In genomic region chr6:152267967-152268845, GRCh38 we compare ENCODE assay signal across 8 cellular contexts.
A peak's percentile ranks its signal among the peaks of the same experiment; 100 is the strongest.
DNase-seq lines count a peak whose midpoint lies in the region; ATAC-seq and TF ChIP-seq lines count a peak whose summit lies in the region.

No MANE protein-coding gene starts in this region.

- H3K4me3 ChIP-seq in AG09309 (ENCODE audit: control insufficient read depth, low read depth, low read length) (no peak overlapping the region), GM06990 (replicated peaks; ENCODE audit: low read depth, low read length) (no peak overlapping the region), neural progenitor cell (peak overlapping the region; percentile 11)

- H3K27ac Mint-ChIP-seq in neural progenitor cell, result no peak overlapping the region

- TF ChIP-seq CTCF in AG09309 (IDR thresholded peaks at IDR 0.05; ENCODE audit: control insufficient read depth, insufficient read depth, low read depth, low read length, missing control alignments), result peak; percentile 43
- peak; percentile 47 for TF ChIP-seq CTCF in GM06990 (IDR thresholded peaks at IDR 0.05; ENCODE audit: insufficient read depth, low read length, poor library complexity, severe bottlenecking)
- peak; percentile 79 for TF ChIP-seq CTCF in neural progenitor cell (IDR thresholded peaks at IDR 0.05)

- H3K4me2 ChIP-seq in neural progenitor cell, result peak overlapping the region; percentile 53

- H3K36me3 ChIP-seq in GM06990 (ENCODE audit: control insufficient read depth, insufficient read depth, low read length), result no peaks in the 10 kb centered on the region; the same call in 1 of the 2 replicates
- no peaks in the 10 kb centered on the region for H3K36me3 ChIP-seq in neural progenitor cell

- no peak for ATAC-seq in HG03354 (IDR thresholded peaks at IDR 0.05; ENCODE audit: poor library complexity, severe bottlenecking, unreplicated experiment)

- no peaks in the 10 kb centered on the region for H3K9me3 ChIP-seq in neural progenitor cell (ENCODE audit: low read depth)

- peaks cover 14% of the 10 kb centered on the region for H3K4me1 Mint-ChIP-seq in neural progenitor cell

- no peak for DNase-seq in AG09309 (ENCODE audit: low read depth)
- no peak for DNase-seq in GM06990 (ENCODE audit: extremely low read depth, insufficient read length)
- DNase-seq in NCI-H69 (lab: John Stamatoyannopoulos, UW), result peak; percentile 34
- peak; percentile 9 to 21 for DNase-seq in dermis microvascular lymphatic vessel endothelial cell (ENCODE audit: low read depth in 2 of 2)
- peak; percentile 59 for DNase-seq in neural progenitor cell (ENCODE audit: low spot score)
- DNase-seq in mucosa of gallbladder (ENCODE audit: low spot score), result no peak
- no peak for DNase-seq in NCI-H2107 treated with DMSO at 0.1 percent for 48 hours (lab: John Stamatoyannopoulos, UW; ENCODE audit: unreplicated experiment)

- H3K27ac ChIP-seq in neural progenitor cell, result no peak overlapping the region

- no peaks in the 10 kb centered on the region for H3K9me3 Mint-ChIP-seq in neural progenitor cell

- no peaks in the 10 kb centered on the region for H3K27me3 Mint-ChIP-seq in neural progenitor cell (ENCODE audit: insufficient read depth, low read depth)

- H3K4me3 Mint-ChIP-seq in neural progenitor cell, result no peak overlapping the region

- peak overlapping the region; percentile 68 for H2AFZ ChIP-seq in neural progenitor cell (replicated peaks)

- no peaks in the 10 kb centered on the region for H3K79me2 ChIP-seq in neural progenitor cell (ENCODE audit: low read depth)

- H4K20me1 ChIP-seq in neural progenitor cell (ENCODE audit: low read depth), result no peaks in the 10 kb centered on the region

- H3K36me3 Mint-ChIP-seq in neural progenitor cell, result peaks cover 5% of the 10 kb centered on the region

- no peaks in the 10 kb centered on the region for H3K4me1 ChIP-seq in neural progenitor cell

- no peaks in the 10 kb centered on the region for H3F3A ChIP-seq in neural progenitor cell (ENCODE audit: low read depth)

- H3K9ac ChIP-seq in neural progenitor cell, result no peak overlapping the region

- H3K27me3 ChIP-seq in GM06990 (replicated peaks; ENCODE audit: control insufficient read depth, insufficient read depth, low read length), result no peaks in the 10 kb centered on the region
- no peaks in the 10 kb centered on the region for H3K27me3 ChIP-seq in neural progenitor cell

Comparison
In these comparisons a context has a peak if more than half of its experiments do, and no peak if none do; other contexts are left out.
1. DNase-seq: peak in NCI-H69 (single experiment), dermis microvascular lymphatic vessel endothelial cell (2 of 2) and neural progenitor cell (single experiment); none in AG09309 (single experiment), GM06990 (single experiment), mucosa of gallbladder (single experiment) and NCI-H2107 treated with DMSO at 0.1 percent for 48 hours (single experiment).
2. Peak in every context shown above with its lines, with median percentiles within 50 percentile points of each other: CTCF ChIP-seq.